Comparison of ENCODE assay signal across 34 cellular contexts in genomic region chr1:213211201-213211600, GRCh38.
"Had no signal": no experiment of that assay in that cellular context is flagged by ENCODE, and none has a peak within 500 bp of the region (broad histone marks: within the 10 kb centered on the region; RNA-seq: fewer than 3 reads in every experiment).

No MANE protein-coding gene starts in this region.

- H3K27me3 ChIP-seq: MG63 had no signal

- DNase-seq: Karpas-422, Kasumi-1, MG63, MM.1S, MV-4-11, NCI-H1048, NCI-H1092, NCI-H1092 treated with DMSO at 0.1 percent for 48 hours, NCI-H1105, NCI-H1105 treated with DMSO at 0.1 percent for 48 hours, NCI-H1417, NCI-H1417 treated with DMSO at 0.1 percent for 48 hours, NCI-H1436, NCI-H1436 treated with DMSO at 0.1 percent for 48 hours, NCI-H146, NCI-H1694, NCI-H1694 treated with DMSO at 0.1 percent for 48 hours, NCI-H187, NCI-H187 treated with DMSO at 0.1 percent for 48 hours, NCI-H1930, NCI-H2029, NCI-H2029 treated with DMSO at 0.1 percent for 48 hours, NCI-H2081, NCI-H2081 treated with DMSO at 0.1 percent for 48 hours, NCI-H2107, NCI-H2171, NCI-H2171 treated with DMSO at 0.1 percent for 48 hours, NCI-H2227 treated with DMSO at 0.1 percent for 48 hours, NCI-H226, NCI-H345, NCI-H446, NCI-H446 treated with DMSO at 0.1 percent for 48 hours, NCI-H510A, NCI-H510A treated with DMSO at 0.1 percent for 48 hours had no signal

- H3K4me3 ChIP-seq: MG63 had no signal
